27 cellular contexts compared by ENCODE assay signal in the genomic region with DNA sequence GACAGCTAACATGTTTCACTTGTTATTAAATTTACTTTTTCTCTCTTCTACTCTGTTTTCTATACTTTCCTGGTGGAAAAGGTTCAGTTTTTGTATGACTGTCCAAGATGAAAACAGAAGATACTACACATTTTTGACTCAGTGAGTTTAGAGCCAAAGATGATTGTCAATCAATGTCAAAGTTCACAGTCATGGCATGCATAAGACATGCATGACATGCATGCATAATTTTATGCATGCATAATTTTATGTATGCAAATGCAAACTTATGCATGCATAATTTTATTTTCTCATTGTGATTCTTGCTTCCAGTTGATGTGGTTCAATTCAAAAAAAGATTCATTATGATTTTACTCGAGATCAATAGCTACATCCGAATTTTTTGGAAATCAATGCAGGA. TPM values are rescaled to one million over a fixed set of nuclear protein-coding genes. Genes with fewer than 3 reads are reported as not detected.
DNase-seq lines count a peak whose midpoint lies in the region; ATAC-seq, FAIRE-seq and TF ChIP-seq lines count a peak whose summit lies in the region.
"Had no signal": no experiment of that assay in that cellular context is flagged by ENCODE, and none has a peak within 500 bp of the region (broad histone marks: within the 10 kb centered on the region; RNA-seq: fewer than 3 reads in every experiment).

No MANE protein-coding gene starts in this region.

- H3K27me3 ChIP-seq in GM23338 (ENCODE audit: insufficient read depth) (no peaks in the 10 kb centered on the region), OCI-LY1 (ENCODE audit: insufficient read depth, low read length) (no peaks in the 10 kb centered on the region), SU-DHL-6 (ENCODE audit: low read length) (no peaks in the 10 kb centered on the region), neural cell (ENCODE audit: insufficient read depth, low read depth, low read length) (no peaks in the 10 kb centered on the region)
- H3K27me3 ChIP-seq: BLaER1 treated with 17β-estradiol and CSF1 and Interleukin-3, amounts not matched to agents 10 nM and 100 nM had no signal

- H3K9ac ChIP-seq in OCI-LY1 (ENCODE audit: low read length), result no peak overlapping the region
- H3K9ac ChIP-seq in SU-DHL-6 (ENCODE audit: low read length), result no peak overlapping the region
- no peak overlapping the region for H3K9ac ChIP-seq in neural cell (ENCODE audit: low read length)
- no peak overlapping the region for H3K9ac ChIP-seq in kidney (ENCODE audit: low read length in 2 of 2)
- H3K9ac ChIP-seq: BLaER1 treated with 17β-estradiol and CSF1 and Interleukin-3, amounts not matched to agents 10 nM and 100 nM had no signal

- peaks cover 6% of the 10 kb centered on the region; the same call in 2 of the 3 replicates for H3K4me1 Mint-ChIP-seq in GM23338

- H3F3A ChIP-seq in GM23338 (replicated peaks; ENCODE audit: low read depth) (no peaks in the 10 kb centered on the region), OCI-LY1 (ENCODE audit: insufficient read depth, low read length) (no peaks in the 10 kb centered on the region), SU-DHL-6 (ENCODE audit: insufficient read depth) (no peaks in the 10 kb centered on the region), neural cell (ENCODE audit: insufficient read depth, low read length, poor library complexity, severe bottlenecking) (no peaks in the 10 kb centered on the region)

- 0 out of 3 replicates have a peak, but pooled peaks cover under 1% of the 10 kb centered on the region for H3K9me3 Mint-ChIP-seq in GM23338
- H3K9me3 Mint-ChIP-seq: CD4-positive, alpha-beta T cell had no signal

- H3K4me2 ChIP-seq in GM23338 (no peak overlapping the region), OCI-LY1 (ENCODE audit: low read length) (no peak overlapping the region), SU-DHL-6 (ENCODE audit: low read depth, low read length, poor library complexity, severe bottlenecking) (no peak overlapping the region), neural cell (ENCODE audit: low read length) (no peak overlapping the region)
- H3K4me2 ChIP-seq: A549; BLaER1 treated with 17β-estradiol and CSF1 and Interleukin-3, amounts not matched to agents 10 nM and 100 nM had no signal

- H3K27ac Mint-ChIP-seq in GM23338, result 0 out of 2 replicates have a peak overlapping the region, but pooled peaks have one; percentile 35
- H3K27ac Mint-ChIP-seq: B cell; CD4-positive, alpha-beta T cell; CD8-positive, alpha-beta T cell had no signal

- intact Hi-C loops in kidney (cut with DNase I), result no loop called here

- no peaks in the 10 kb centered on the region for H3K27me3 Mint-ChIP-seq in GM23338 (ENCODE audit: insufficient read depth, low read depth, poor library complexity)
- H3K27me3 Mint-ChIP-seq: B cell; CD4-positive, alpha-beta T cell had no signal

- H3K27ac ChIP-seq in GM23338 (ENCODE audit: low read depth), result no peak overlapping the region
- H3K27ac ChIP-seq in OCI-LY1 (ENCODE audit: low read depth, low read length, poor library complexity, severe bottlenecking), result peak overlapping the region; percentile 9
- H3K27ac ChIP-seq in SU-DHL-6 (ENCODE audit: low read depth, low read length), result no peak overlapping the region
- peak overlapping the region; percentile 68 for H3K27ac ChIP-seq in neural cell (ENCODE audit: low read length)
- no peak overlapping the region for H3K27ac ChIP-seq in kidney (ENCODE audit: low read depth in 2 of 2, low read length in 2 of 2)
- H3K27ac ChIP-seq: A549; BLaER1 treated with 17β-estradiol and CSF1 and Interleukin-3, amounts not matched to agents 10 nM and 100 nM; C4-2B had no signal

- no peaks in the 10 kb centered on the region for H3K36me3 ChIP-seq in GM23338 (ENCODE audit: insufficient read depth)
- no peaks in the 10 kb centered on the region for H3K36me3 ChIP-seq in OCI-LY1 (ENCODE audit: insufficient read depth, low read length)
- no peaks in the 10 kb centered on the region for H3K36me3 ChIP-seq in SU-DHL-6 (ENCODE audit: low read length)
- no peaks in the 10 kb centered on the region for H3K36me3 ChIP-seq in neural cell (ENCODE audit: insufficient read depth, low read length)
- no peaks in the 10 kb centered on the region for H3K36me3 ChIP-seq in kidney (ENCODE audit: control insufficient read depth in 1 of 2, insufficient read depth in 2 of 2, low read length in 2 of 2)
- H3K36me3 ChIP-seq: BLaER1 treated with 17β-estradiol and CSF1 and Interleukin-3, amounts not matched to agents 10 nM and 100 nM had no signal

- H3K4me1 ChIP-seq in GM23338 (ENCODE audit: insufficient read depth), result peaks cover 5% of the 10 kb centered on the region; the same call in 1 of the 2 replicates
- peaks cover 24% of the 10 kb centered on the region for H3K4me1 ChIP-seq in OCI-LY1 (ENCODE audit: insufficient read depth, low read length, severe bottlenecking)
- no peaks in the 10 kb centered on the region for H3K4me1 ChIP-seq in kidney (ENCODE audit: control insufficient read depth in 1 of 2, insufficient read depth in 1 of 2, low read depth in 1 of 2, low read length in 2 of 2)
- H3K4me1 ChIP-seq: A549, Caco-2 had no signal

- TF ChIP-seq CTCF in GM23338 (conservative IDR thresholded peaks at IDR 0.05; ENCODE audit: low read depth in 2 of 2) (no peak), OCI-LY1 (IDR thresholded peaks at IDR 0.05; ENCODE audit: low read length) (no peak), SU-DHL-6 (IDR thresholded peaks at IDR 0.05; ENCODE audit: insufficient read depth, low read length, poor library complexity, severe bottlenecking) (no peak), neural cell (IDR thresholded peaks at IDR 0.05; ENCODE audit: poor library complexity, severe bottlenecking) (no peak), kidney (IDR thresholded peaks at IDR 0.05; ENCODE audit: borderline replicate concordance, extremely low read depth, insufficient read depth) (no peak)

- H3K4me3 ChIP-seq in GM23338 (no peak overlapping the region), OCI-LY1 (ENCODE audit: low read depth, low read length, poor library complexity, severe bottlenecking) (no peak overlapping the region), SU-DHL-6 (ENCODE audit: insufficient read depth, low read length, poor library complexity, severe bottlenecking) (no peak overlapping the region), neural cell (ENCODE audit: low read length) (no peak overlapping the region), kidney (ENCODE audit: low read length in 2 of 2) (no peak overlapping the region)
- H3K4me3 ChIP-seq: A549; BLaER1 treated with 17β-estradiol and CSF1 and Interleukin-3, amounts not matched to agents 10 nM and 100 nM had no signal

- no peaks in the 10 kb centered on the region for H3K36me3 Mint-ChIP-seq in GM23338 (ENCODE audit: low read depth)
- H3K36me3 Mint-ChIP-seq: CD8-positive, alpha-beta T cell had no signal

- ATAC-seq in GM23338, result no peak
- ATAC-seq: A549; CD8-positive, alpha-beta T cell had no signal

- H3K9me3 ChIP-seq in OCI-LY1 (ENCODE audit: low read length) (peaks cover 1% of the 10 kb centered on the region; the same call in 1 of the 2 replicates), SU-DHL-6 (ENCODE audit: insufficient read depth, low read length) (0 out of 2 replicates have a peak, but pooled peaks cover under 1% of the 10 kb centered on the region), neural cell (ENCODE audit: low read length) (no peaks in the 10 kb centered on the region), kidney (ENCODE audit: control insufficient read depth in 1 of 2, low read length in 2 of 2) (no peaks in the 10 kb centered on the region)
- H3K9me3 ChIP-seq: A549, Caco-2 had no signal

- FAIRE-seq in kidney (lab: Jason Lieb, UNC) (no peak), GM19239 (lab: Jason Lieb, UNC) (no peak)
- FAIRE-seq: A549, GM12891 had no signal

- H3K4me3 Mint-ChIP-seq in GM23338, result no peak overlapping the region
- H3K4me3 Mint-ChIP-seq: B cell; CD4-positive, alpha-beta T cell; CD8-positive, alpha-beta T cell had no signal

- TF ChIP-seq EP300 in neural cell (conservative IDR thresholded peaks at IDR 0.05; ENCODE audit: poor library complexity, severe bottlenecking), result peak; percentile 96

- TF ChIP-seq RAD21 in neural cell (conservative IDR thresholded peaks at IDR 0.05), result no peak

- H4K20me1 ChIP-seq in GM23338 (replicated peaks; ENCODE audit: insufficient read depth), result no peaks in the 10 kb centered on the region
- no peaks in the 10 kb centered on the region for H4K20me1 ChIP-seq in OCI-LY1 (ENCODE audit: insufficient read depth, low read length)
- H4K20me1 ChIP-seq in SU-DHL-6 (ENCODE audit: low read depth, low read length), result no peaks in the 10 kb centered on the region
- no peaks in the 10 kb centered on the region for H4K20me1 ChIP-seq in neural cell (ENCODE audit: insufficient read depth)
- H4K20me1 ChIP-seq: BLaER1 treated with 17β-estradiol and CSF1 and Interleukin-3, amounts not matched to agents 10 nM and 100 nM had no signal

- H2AFZ ChIP-seq in GM23338, result no peak overlapping the region
- no peak overlapping the region for H2AFZ ChIP-seq in OCI-LY1 (ENCODE audit: low read length)
- peak overlapping the region; percentile 49 for H2AFZ ChIP-seq in SU-DHL-6 (ENCODE audit: low read depth, low read length, severe bottlenecking)
- H2AFZ ChIP-seq in neural cell (ENCODE audit: low read depth, low read length), result no peak overlapping the region

- no peaks in the 10 kb centered on the region for H3K9me2 ChIP-seq in GM23338 (ENCODE audit: insufficient read depth)
- no peaks in the 10 kb centered on the region for H3K9me2 ChIP-seq in OCI-LY1 (ENCODE audit: low read depth, low read length)
- H3K9me2 ChIP-seq in SU-DHL-6 (replicated peaks; ENCODE audit: insufficient read depth, low read length), result no peaks in the 10 kb centered on the region
- no peaks in the 10 kb centered on the region for H3K9me2 ChIP-seq in neural cell (ENCODE audit: insufficient read depth, low read length)

- no peaks in the 10 kb centered on the region for H3K79me2 ChIP-seq in GM23338 (replicated peaks; ENCODE audit: insufficient read depth)
- no peaks in the 10 kb centered on the region for H3K79me2 ChIP-seq in OCI-LY1 (ENCODE audit: insufficient read depth, low read length)
- H3K79me2 ChIP-seq in SU-DHL-6 (ENCODE audit: insufficient read depth, low read length), result no peaks in the 10 kb centered on the region
- no peaks in the 10 kb centered on the region for H3K79me2 ChIP-seq in neural cell (replicated peaks; ENCODE audit: insufficient read depth, low read length)

- DNase-seq in GM23338 (ENCODE audit: low spot score), result no peak
- no peak for DNase-seq in kidney
- no peak for DNase-seq in GM19239 (ENCODE audit: insufficient read length, low spot score)
- no peak for DNase-seq in A172 (ENCODE audit: low spot score)
- no peak for DNase-seq in GDM1 (lab: John Stamatoyannopoulos, UW)
- DNase-seq: 8988T; AML-193; Caco-2; Calu3; CD4-positive, alpha-beta T cell; CD8-positive, alpha-beta T cell; DMS 273 treated with DMSO at 0.1 percent for 48 hours; DMS153; DMS53; DMS79; DND-41; EL; GF-D8 had no signal

TF ChIP-seq in GM23338, 12 proteins besides CTCF, POLR2A, EP300 and RAD21 (continues in another document):
- TF ChIP-seq ZNF114 (CRISPR knock-in tag; IDR thresholded peaks at IDR 0.05), result no peak

RNA-seq across cellular contexts. Expression of gene TMPRSS15, which starts 48.1 kb away (rescaled TPM):
- total RNA-seq in GM23338 (2014; rRNA removed; shearing (Covaris generic)), result not detected in 2 replicates
- polyA plus RNA-seq in GM23338 (2016; fragmentation: Nextera tagmentation; extraction: Ambion mirVana) (not detected in 2 replicates), neural cell (0.18 and 0.50 TPM in 2 replicates), kidney (ENCODE audit: insufficient read depth, low read depth, low replicate concordance) (0.09 TPM)
- 0.24 TPM in 1 of 2 replicates, not detected in the other for polyA minus RNA-seq in neural cell
- not detected for total RNA-seq in kidney
- total RNA-seq in A172 (2014; rRNA removed; shearing (Covaris generic)), result 0.02 and 0.12 TPM in 2 replicates
- total RNA-seq: B cell; Caco-2; Calu3; CD4-positive, alpha-beta T cell; CD8-positive, alpha-beta T cell had no signal
- polyA plus RNA-seq: BJ had no signal

Comparison
In these comparisons a context has a peak if more than half of its experiments do, and no peak if none do; other contexts are left out.
1. H3K27ac ChIP-seq: peak in OCI-LY1 (single experiment) and neural cell (single experiment); none in GM23338 (single experiment), SU-DHL-6 (single experiment) and kidney (0 of 2).